In genomic region chr5:116652196-116652729, GRCh38 we compare ENCODE assay signal across 8 cellular contexts.
A peak's percentile ranks its signal among the peaks of the same experiment; 100 is the strongest.
DNase-seq lines count a peak whose midpoint lies in the region; ATAC-seq and TF ChIP-seq lines count a peak whose summit lies in the region.

No MANE protein-coding gene starts in this region.

- DNase-seq in NT2/D1 (ENCODE audit: low read depth, low spot score) (peak; percentile 63), Right ventricle myocardium superior (peak; percentile 74), skeletal muscle cell (ENCODE audit: low read depth) (peak; percentile 65), RPMI8226 (no peak), upper lobe of right lung (no peak)
- DNase-seq in activated T-helper 1 cell treated with anti-CD3 and anti-CD28 coated beads, Interleukin-12 subunit alpha, Interleukin-12 subunit beta, Interleukin-2, Interleukin-4 antibody, amounts not matched to agents 30 ng/mL and 10 ng/mL and 1 ng/mL, durations not matched to agents 14 hours and 24 hours and 36 hours (ENCODE audit: low spot score): no peak

- ATAC-seq in GM18517 (IDR thresholded peaks at IDR 0.05; ENCODE audit: unreplicated experiment) (peak; percentile 91), HG02943 (IDR thresholded peaks at IDR 0.05; ENCODE audit: low read depth, unreplicated experiment) (peak; percentile 79), Right ventricle myocardium superior (ENCODE audit: poor library complexity) (peak; percentile 97), upper lobe of right lung (no peak)

- peaks cover 4% of the 10 kb centered on the region for H3K27me3 Mint-ChIP-seq in activated T-helper 1 cell treated with anti-CD3 and anti-CD28 coated beads, Interleukin-12 subunit alpha, Interleukin-12 subunit beta, Interleukin-2, Interleukin-4 antibody, amounts not matched to agents 30 ng/mL and 10 ng/mL and 1 ng/mL, durations not matched to agents 14 hours and 24 hours and 36 hours (ENCODE audit: insufficient read depth)

- H3K27me3 ChIP-seq in NT2/D1 (ENCODE audit: insufficient read depth, insufficient read length) (no peaks in the 10 kb centered on the region), upper lobe of right lung (no peaks in the 10 kb centered on the region)

- H3K4me3 Mint-ChIP-seq in activated T-helper 1 cell treated with anti-CD3 and anti-CD28 coated beads, Interleukin-12 subunit alpha, Interleukin-12 subunit beta, Interleukin-2, Interleukin-4 antibody, amounts not matched to agents 30 ng/mL and 10 ng/mL and 1 ng/mL, durations not matched to agents 14 hours and 24 hours and 36 hours: no peak overlapping the region

- H3K9me3 ChIP-seq in NT2/D1 (ENCODE audit: insufficient read depth, low read length): no peaks in the 10 kb centered on the region
- H3K9me3 ChIP-seq in upper lobe of right lung: no peaks in the 10 kb centered on the region

- H3K27ac ChIP-seq in upper lobe of right lung: no peak overlapping the region

- no peaks in the 10 kb centered on the region for H3K4me1 Mint-ChIP-seq in activated T-helper 1 cell treated with anti-CD3 and anti-CD28 coated beads, Interleukin-12 subunit alpha, Interleukin-12 subunit beta, Interleukin-2, Interleukin-4 antibody, amounts not matched to agents 30 ng/mL and 10 ng/mL and 1 ng/mL, durations not matched to agents 14 hours and 24 hours and 36 hours (ENCODE audit: low read depth)

- intact Hi-C loops in Right ventricle myocardium superior (cut with DNase I) (no loop called here), upper lobe of right lung (cut with DNase I) (no loop called here)
- intact Hi-C loops in activated T-helper 1 cell treated with anti-CD3 and anti-CD28 coated beads, Interleukin-12 subunit alpha, Interleukin-12 subunit beta, Interleukin-2, Interleukin-4 antibody, amounts not matched to agents 30 ng/mL and 10 ng/mL and 1 ng/mL, durations not matched to agents 14 hours and 24 hours and 36 hours (cut with micrococcal nuclease): loop anchor here (5.0 kb wide), 1 partner anchor 745 kb away; no protein-coding TSS in a partner anchor

- no peaks in the 10 kb centered on the region for H3K4me1 ChIP-seq in NT2/D1 (ENCODE audit: insufficient read depth, insufficient read length)
- no peaks in the 10 kb centered on the region for H3K4me1 ChIP-seq in upper lobe of right lung

- H3K4me3 ChIP-seq in NT2/D1 (ENCODE audit: insufficient read length, low read depth) (no peak overlapping the region), skeletal muscle cell (ENCODE audit: low read depth, low read length) (no peak overlapping the region), upper lobe of right lung (no peak overlapping the region)

- H3K9me3 Mint-ChIP-seq in activated T-helper 1 cell treated with anti-CD3 and anti-CD28 coated beads, Interleukin-12 subunit alpha, Interleukin-12 subunit beta, Interleukin-2, Interleukin-4 antibody, amounts not matched to agents 30 ng/mL and 10 ng/mL and 1 ng/mL, durations not matched to agents 14 hours and 24 hours and 36 hours: no peaks in the 10 kb centered on the region

- H3K9ac ChIP-seq in NT2/D1 (ENCODE audit: insufficient read length, low read depth): no peak overlapping the region

- H3K27ac Mint-ChIP-seq in activated T-helper 1 cell treated with anti-CD3 and anti-CD28 coated beads, Interleukin-12 subunit alpha, Interleukin-12 subunit beta, Interleukin-2, Interleukin-4 antibody, amounts not matched to agents 30 ng/mL and 10 ng/mL and 1 ng/mL, durations not matched to agents 14 hours and 24 hours and 36 hours: no peak overlapping the region

- no peak for TF ChIP-seq CTCF in upper lobe of right lung (IDR thresholded peaks at IDR 0.05)

- H3K36me3 ChIP-seq in NT2/D1 (ENCODE audit: insufficient read depth, insufficient read length, low read length) (no peaks in the 10 kb centered on the region), upper lobe of right lung (no peaks in the 10 kb centered on the region)

- no peaks in the 10 kb centered on the region for H3K36me3 Mint-ChIP-seq in activated T-helper 1 cell treated with anti-CD3 and anti-CD28 coated beads, Interleukin-12 subunit alpha, Interleukin-12 subunit beta, Interleukin-2, Interleukin-4 antibody, amounts not matched to agents 30 ng/mL and 10 ng/mL and 1 ng/mL, durations not matched to agents 14 hours and 24 hours and 36 hours (ENCODE audit: low read depth)

Comparison
In these comparisons a context has a peak if more than half of its experiments do, and no peak if none do; other contexts are left out.
1. DNase-seq: peak in NT2/D1 (single experiment), Right ventricle myocardium superior (single experiment) and skeletal muscle cell (single experiment); none in activated T-helper 1 cell treated with anti-CD3 and anti-CD28 coated beads, Interleukin-12 subunit alpha, Interleukin-12 subunit beta, Interleukin-2, Interleukin-4 antibody, amounts not matched to agents 30 ng/mL and 10 ng/mL and 1 ng/mL, durations not matched to agents 14 hours and 24 hours and 36 hours (single experiment), RPMI8226 (single experiment) and upper lobe of right lung (single experiment).